24 cellular contexts compared by ENCODE assay signal in the genomic region with DNA sequence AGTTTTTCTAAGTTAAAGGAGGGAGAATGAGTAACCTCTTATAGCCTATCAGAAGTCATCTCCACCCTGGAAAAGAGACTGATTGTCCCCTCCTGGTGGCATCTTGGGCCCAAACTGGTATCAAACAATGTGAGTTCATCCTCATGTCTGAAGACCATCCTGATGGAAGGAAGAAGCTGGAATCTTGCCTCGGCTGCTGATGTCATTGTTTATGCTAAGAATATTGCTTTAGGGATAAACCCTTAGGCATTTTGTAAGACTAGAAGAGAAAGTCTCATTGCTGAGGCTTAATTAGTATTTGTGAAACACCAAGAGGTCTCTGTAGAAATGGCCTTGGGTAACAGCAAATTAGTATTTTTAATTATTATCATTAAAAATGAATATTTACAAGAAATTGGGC.
DNase-seq lines count a peak whose midpoint lies in the region; ATAC-seq and TF ChIP-seq lines count a peak whose summit lies in the region.
"Had no signal": no experiment of that assay in that cellular context is flagged by ENCODE, and none has a peak within 500 bp of the region (broad histone marks: within the 10 kb centered on the region; RNA-seq: fewer than 3 reads in every experiment).

No MANE protein-coding gene starts in this region.

- no peak overlapping the region for H3K27ac Mint-ChIP-seq in neural progenitor cell
- H3K27ac Mint-ChIP-seq: CD8-positive, alpha-beta T cell had no signal

- H3K9me3 ChIP-seq in neural progenitor cell (ENCODE audit: low read depth) = no peaks in the 10 kb centered on the region
- H3K9me3 ChIP-seq: A549 had no signal

- H3K36me3 Mint-ChIP-seq in neural progenitor cell = no peaks in the 10 kb centered on the region
- H3K36me3 Mint-ChIP-seq: CD8-positive, alpha-beta T cell had no signal

- H3K79me2 ChIP-seq in neural progenitor cell (ENCODE audit: low read depth) = no peaks in the 10 kb centered on the region

- H3K27ac ChIP-seq in neural progenitor cell = no peak overlapping the region
- H3K27ac ChIP-seq: A549, PC-9, RWPE1, SK-N-MC had no signal

- TF ChIP-seq CTCF in fibroblast of mammary gland (conservative IDR thresholded peaks at IDR 0.05; ENCODE audit: control insufficient read depth, insufficient read depth, low read depth, low read length) (no peak), neural progenitor cell (IDR thresholded peaks at IDR 0.05) (no peak)

- H2AFZ ChIP-seq in neural progenitor cell (replicated peaks) = no peak overlapping the region
- H2AFZ ChIP-seq: PC-9 had no signal

- no peaks in the 10 kb centered on the region for H3K4me1 ChIP-seq in neural progenitor cell
- H3K4me1 ChIP-seq: A549 had no signal

- no peak overlapping the region for H3K4me2 ChIP-seq in neural progenitor cell
- H3K4me2 ChIP-seq: A549, PC-9 had no signal

- peak; percentile 79 for DNase-seq in EH (ENCODE audit: low read depth)
- peak; percentile 41 for DNase-seq in M059J (ENCODE audit: low read depth)
- DNase-seq in fibroblast of mammary gland (ENCODE audit: low read depth) = peak; percentile 3
- DNase-seq in AG20443 (ENCODE audit: low spot score) = no peak
- DNase-seq in neural progenitor cell (ENCODE audit: low spot score) = no peak
- DNase-seq in germinal center (ENCODE audit: low spot score) = no peak
- DNase-seq: C1 segment of cervical spinal cord; CD8-positive, alpha-beta T cell; DND-41; GDM1; GOT3; NCI-H1092; NCI-H1436; NCI-H1930; NCI-H510A; PC-9; SHP77 treated with DMSO at 0.1 percent for 48 hours; SW 1271 had no signal

- no peaks in the 10 kb centered on the region for H3K27me3 Mint-ChIP-seq in neural progenitor cell (ENCODE audit: insufficient read depth, low read depth)

- no peaks in the 10 kb centered on the region for H4K20me1 ChIP-seq in neural progenitor cell (ENCODE audit: low read depth)

- no peak overlapping the region for H3K4me3 Mint-ChIP-seq in neural progenitor cell
- H3K4me3 Mint-ChIP-seq: CD8-positive, alpha-beta T cell had no signal

- no peaks in the 10 kb centered on the region for H3K36me3 ChIP-seq in neural progenitor cell

- no peaks in the 10 kb centered on the region for H3K4me1 Mint-ChIP-seq in neural progenitor cell

- H3K9me3 Mint-ChIP-seq in neural progenitor cell = peaks cover 7% of the 10 kb centered on the region
- H3K9me3 Mint-ChIP-seq: CD8-positive, alpha-beta T cell had no signal

- no peaks in the 10 kb centered on the region for H3K27me3 ChIP-seq in neural progenitor cell

- no peak overlapping the region for H3K4me3 ChIP-seq in fibroblast of mammary gland (ENCODE audit: control insufficient read depth, low read depth, low read length)
- no peak overlapping the region for H3K4me3 ChIP-seq in neural progenitor cell
- H3K4me3 ChIP-seq: A549, K562, PC-9, SK-N-MC had no signal

- no peak for ATAC-seq in GM21737 (IDR thresholded peaks at IDR 0.05; ENCODE audit: unreplicated experiment)
- ATAC-seq: A549; CD8-positive, alpha-beta T cell; HCT116; K562 had no signal

- no peaks in the 10 kb centered on the region for H3F3A ChIP-seq in neural progenitor cell (ENCODE audit: low read depth)

- H3K9ac ChIP-seq in neural progenitor cell = no peak overlapping the region

Comparison
In these comparisons a context has a peak if more than half of its experiments do, and no peak if none do; other contexts are left out.
1. DNase-seq: peak in EH (single experiment), M059J (single experiment) and fibroblast of mammary gland (single experiment); none in AG20443 (single experiment), neural progenitor cell (single experiment) and germinal center (single experiment).